ENCODE assay signal across 1 cellular context in genomic region chr11:125923012-125923579, GRCh38.
A peak's percentile ranks its signal among the peaks of the same experiment; 100 is the strongest.
TF ChIP-seq lines count a peak whose summit lies in the region.

No MANE protein-coding gene starts in this region.

TF ChIP-seq in K562, 482 proteins besides CTCF, POLR2A, EP300 and RAD21:
- TF ChIP-seq DNMT1 (IDR thresholded peaks at IDR 0.05): no peak
- no peak for TF ChIP-seq ZNF124 (CRISPR knock-in tag; IDR thresholded peaks at IDR 0.05)
- TF ChIP-seq ZNF217 (CRISPR knock-in tag; IDR thresholded peaks at IDR 0.05): no peak
- no peak for TF ChIP-seq ETS2 (tag; IDR thresholded peaks at IDR 0.05; ENCODE audit: borderline replicate concordance, poor library complexity, severe bottlenecking)
- TF ChIP-seq STAG1 (CRISPR knock-in tag; IDR thresholded peaks at IDR 0.05; ENCODE audit: borderline replicate concordance): no peak; the same call in 1 of the 2 replicates
- no peak for TF ChIP-seq PBX2 (CRISPR knock-in tag; IDR thresholded peaks at IDR 0.05; ENCODE audit: low read depth)
- TF ChIP-seq PBX2 (tag; conservative IDR thresholded peaks at IDR 0.05; ENCODE audit: low read depth): no peak
- no peak for TF ChIP-seq HOMEZ (CRISPR knock-in tag; IDR thresholded peaks at IDR 0.05)
- TF ChIP-seq CLOCK (CRISPR knock-in tag; IDR thresholded peaks at IDR 0.05; ENCODE audit: borderline replicate concordance): no peak
- TF ChIP-seq ZNF274 (IDR thresholded peaks at IDR 0.05; ENCODE audit: borderline replicate concordance, low read depth, low read length): no peak
- no peak for TF ChIP-seq ZNF121 (CRISPR knock-in tag; conservative IDR thresholded peaks at IDR 0.05)
- TF ChIP-seq ZNF584 (CRISPR knock-in tag; IDR thresholded peaks at IDR 0.05; ENCODE audit: low read depth): no peak
- 0 out of 2 replicates have a peak, but pooled peaks have one; percentile 46 for TF ChIP-seq ARID2 (IDR thresholded peaks at IDR 0.05)
- TF ChIP-seq SPI1 (IDR thresholded peaks at IDR 0.05; ENCODE audit: borderline replicate concordance, low read depth, low read length): no peak
- TF ChIP-seq ZFP36 (IDR thresholded peaks at IDR 0.05; ENCODE audit: low read depth, low read length, partially characterized antibody): peak; percentile 16
- TF ChIP-seq SIN3A (IDR thresholded peaks at IDR 0.05; ENCODE audit: borderline replicate concordance in 2 of 2, control insufficient read depth in 1 of 2, low read depth in 2 of 2, low read length in 2 of 2): no peak
- no peak for TF ChIP-seq NR0B1 (IDR thresholded peaks at IDR 0.05; ENCODE audit: partially characterized antibody)
- no peak for TF ChIP-seq KAT2B (IDR thresholded peaks at IDR 0.05; ENCODE audit: low read depth, low read length)
- TF ChIP-seq LCOR (CRISPR knock-in tag; IDR thresholded peaks at IDR 0.05): 0 out of 2 replicates have a peak, but pooled peaks have one; percentile 52
- TF ChIP-seq PCBP2 (IDR thresholded peaks at IDR 0.05; ENCODE audit: low read depth, low read length, poor library complexity, severe bottlenecking): no peak
- TF ChIP-seq SP1 (CRISPR knock-in tag; IDR thresholded peaks at IDR 0.05): no peak
- TF ChIP-seq ZNF165 (CRISPR knock-in tag; IDR thresholded peaks at IDR 0.05; ENCODE audit: borderline replicate concordance): no peak
- TF ChIP-seq HDAC1 (IDR thresholded peaks at IDR 0.05): no peak
- no peak for TF ChIP-seq CBFA2T3 (IDR thresholded peaks at IDR 0.05)
- peak; percentile 81 for TF ChIP-seq SMC3 (conservative IDR thresholded peaks at IDR 0.05; ENCODE audit: insufficient read depth, low read depth, low read length)
- TF ChIP-seq TAF9B (IDR thresholded peaks at IDR 0.05; ENCODE audit: partially characterized antibody): no peak
- no peak for TF ChIP-seq E2F8 (IDR thresholded peaks at IDR 0.05; ENCODE audit: low read depth, partially characterized antibody)
- TF ChIP-seq MAFF (IDR thresholded peaks at IDR 0.05; ENCODE audit: low read length): no peak
- TF ChIP-seq DEAF1 (CRISPR knock-in tag; IDR thresholded peaks at IDR 0.05): peak; percentile 63
- no peak for TF ChIP-seq GABPB2 (CRISPR knock-in tag; conservative IDR thresholded peaks at IDR 0.05)
- no peak for TF ChIP-seq BRF2 (IDR thresholded peaks at IDR 0.05; ENCODE audit: borderline replicate concordance, insufficient read depth, insufficient read length)
- no peak for TF ChIP-seq ZNF511 (CRISPR knock-in tag; IDR thresholded peaks at IDR 0.05)
- no peak for TF ChIP-seq CC2D1A (IDR thresholded peaks at IDR 0.05)
- peak; percentile 47; the same call in 1 of the 2 replicates for TF ChIP-seq BHLHE40 (IDR thresholded peaks at IDR 0.05; ENCODE audit: low read length)
TF ChIP-seq in K562: peak in this region for 6.
